ENCODE assay signal across 9 cellular contexts in genomic region chr10:71696635-71697326, GRCh38. TPM values are rescaled to one million over a fixed set of nuclear protein-coding genes. Genes with fewer than 3 reads are reported as not detected.
DNase-seq lines count a peak whose midpoint lies in the region; ATAC-seq and TF ChIP-seq lines count a peak whose summit lies in the region.
"Had no signal": no experiment of that assay in that cellular context is flagged by ENCODE, and none has a peak within 500 bp of the region (broad histone marks: within the 10 kb centered on the region; RNA-seq: fewer than 3 reads in every experiment).

No MANE protein-coding gene starts in this region.

- peak; percentile 39 for DNase-seq in NK-92 treated with Interleukin-12 subunit alpha and Interleukin-12 subunit beta, amount 100 ng/mL, for 24 hours (lab: John Stamatoyannopoulos, UW)
- DNase-seq in NK-92 (lab: John Stamatoyannopoulos, UW; ENCODE audit: unreplicated experiment) (no peak), NT2/D1 (ENCODE audit: low read depth, low spot score) (peak; percentile 49), activated T-cell treated with anti-CD3 and anti-CD28 coated beads for 24 hours (ENCODE audit: low read depth) (peak; percentile 44), fibroblast of mammary gland (ENCODE audit: low read depth) (peak; percentile 20), ovary (peak; percentile 50 to 75 (median 68)), upper lobe of right lung (peak; percentile 83)

- H3K4me3 ChIP-seq in NT2/D1 (ENCODE audit: insufficient read length, low read depth) (no peak overlapping the region), fibroblast of mammary gland (ENCODE audit: control insufficient read depth, low read depth, low read length) (no peak overlapping the region), ovary (no peak overlapping the region), upper lobe of right lung (no peak overlapping the region)

- no peak for TF ChIP-seq POLR2A in ovary (IDR thresholded peaks at IDR 0.05)

- TF ChIP-seq CTCF in fibroblast of mammary gland (conservative IDR thresholded peaks at IDR 0.05; ENCODE audit: control insufficient read depth, insufficient read depth, low read depth, low read length) (peak; percentile 90), ovary (IDR thresholded peaks at IDR 0.05) (peak; percentile 46 to 71 (median 50)), upper lobe of right lung (IDR thresholded peaks at IDR 0.05) (peak; percentile 89)

- ATAC-seq in upper lobe of right lung: peak; percentile 68
- no peak for ATAC-seq in HG02759 (IDR thresholded peaks at IDR 0.05; ENCODE audit: unreplicated experiment)

- H3K27ac ChIP-seq in ovary: no peak overlapping the region
- no peak overlapping the region for H3K27ac ChIP-seq in upper lobe of right lung

- no peaks in the 10 kb centered on the region for H3K27me3 ChIP-seq in NT2/D1 (ENCODE audit: insufficient read depth, insufficient read length)
- H3K27me3 ChIP-seq in ovary: no peaks in the 10 kb centered on the region
- no peaks in the 10 kb centered on the region for H3K27me3 ChIP-seq in upper lobe of right lung

- no peak overlapping the region for H3K9ac ChIP-seq in NT2/D1 (ENCODE audit: insufficient read length, low read depth)

- H3K9me3 ChIP-seq in NT2/D1 (ENCODE audit: insufficient read depth, low read length) (no peaks in the 10 kb centered on the region), ovary (no peaks in the 10 kb centered on the region), upper lobe of right lung (no peaks in the 10 kb centered on the region)

- intact Hi-C loops in ovary (cut with DNase I): no loop called here
- intact Hi-C loops in upper lobe of right lung (cut with DNase I): no loop called here

- no peaks in the 10 kb centered on the region for H3K36me3 ChIP-seq in NT2/D1 (ENCODE audit: insufficient read depth, insufficient read length, low read length)
- H3K36me3 ChIP-seq in ovary: no peaks in the 10 kb centered on the region
- no peaks in the 10 kb centered on the region for H3K36me3 ChIP-seq in upper lobe of right lung

- TF ChIP-seq EP300 in ovary (IDR thresholded peaks at IDR 0.05): no peak

- 65 to 74% (median 65%) methylated on average over 10 of the region's 10 CpGs for WGBS in ovary, 3 donors

- H3K4me1 ChIP-seq in NT2/D1 (ENCODE audit: insufficient read depth, insufficient read length): peaks cover 10% of the 10 kb centered on the region
- no peaks in the 10 kb centered on the region for H3K4me1 ChIP-seq in ovary (ENCODE audit: insufficient read depth)
- H3K4me1 ChIP-seq in upper lobe of right lung: peaks cover 26% of the 10 kb centered on the region

RNA-seq across cellular contexts. Expression of gene C10orf105, which starts 22.8 kb away (rescaled TPM):
- total RNA-seq in ovary: under 1 TPM; 0.11 to 0.45 (median 0.27) TPM
- polyA plus RNA-seq in ovary: under 1 TPM; 0.20 to 0.27 TPM
- 0.52 TPM for total RNA-seq in upper lobe of right lung
- total RNA-seq: glomerular endothelial cell had no signal
